8 cellular contexts compared by ENCODE assay signal in the genomic region with DNA sequence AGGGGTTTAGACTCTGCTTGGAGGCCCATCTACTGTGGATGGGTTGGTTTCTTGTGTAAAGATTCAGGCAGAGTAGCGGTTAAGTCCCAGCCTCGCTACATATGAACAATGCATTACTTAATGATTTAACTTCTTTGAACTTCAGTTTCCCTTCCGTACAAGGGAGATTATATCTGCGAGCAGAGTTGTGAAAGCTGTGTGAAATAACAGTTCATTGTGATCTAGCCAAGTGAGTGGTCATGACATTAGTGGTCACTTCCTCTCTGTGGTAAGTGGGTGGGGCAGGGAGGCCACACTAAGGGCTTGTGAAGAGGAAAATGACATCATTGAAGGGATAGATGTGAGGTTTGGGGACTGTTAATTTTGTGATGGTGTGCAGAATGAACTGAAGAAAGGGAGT. TPM values are rescaled to one million over a fixed set of nuclear protein-coding genes. Genes with fewer than 3 reads are reported as not detected.
DNase-seq lines count a peak whose midpoint lies in the region; ATAC-seq, FAIRE-seq and TF ChIP-seq lines count a peak whose summit lies in the region.

No MANE protein-coding gene starts in this region.

- H2AFZ ChIP-seq in endothelial cell of umbilical vein (ENCODE audit: low read depth, low read length), result no peak overlapping the region

- H3K4me1 ChIP-seq in endothelial cell of umbilical vein (ENCODE audit: control insufficient read depth, extremely low read depth, insufficient read depth, low read length), result peaks cover 10% of the 10 kb centered on the region

- H3K4me2 ChIP-seq in endothelial cell of umbilical vein (ENCODE audit: insufficient read depth, low read length), result peak overlapping the region; percentile 33

- no peak overlapping the region for H3K4me3 ChIP-seq in endothelial cell of umbilical vein (replicated peaks in 1 of 3; ENCODE audit: insufficient read depth in 1 of 3, low read depth in 1 of 3, low read length in 3 of 3)

- ATAC-seq in HG02943 (IDR thresholded peaks at IDR 0.05; ENCODE audit: low read depth, unreplicated experiment), result peak; percentile 98

- intact Hi-C loops in endothelial cell of umbilical vein (cut with micrococcal nuclease), result loop anchor here (1.0 kb wide), 1 partner anchor 13 kb away; no protein-coding TSS in a partner anchor

- peak; percentile 90 for FAIRE-seq in endothelial cell of umbilical vein (lab: Jason Lieb, UNC)

- H3K27me3 ChIP-seq in endothelial cell of umbilical vein (ENCODE audit: control insufficient read depth in 2 of 2, insufficient read depth in 2 of 2, low read length in 2 of 2), result no peaks in the 10 kb centered on the region

- no peaks in the 10 kb centered on the region for H3K9me3 ChIP-seq in endothelial cell of umbilical vein (replicated peaks; ENCODE audit: control insufficient read depth, insufficient read depth, low read length)

- no peak overlapping the region for H3K9ac ChIP-seq in endothelial cell of umbilical vein (replicated peaks; ENCODE audit: extremely low read depth, insufficient read depth, low read length)

- no peaks in the 10 kb centered on the region for H3K36me3 ChIP-seq in endothelial cell of umbilical vein (ENCODE audit: control insufficient read depth in 2 of 2, extremely low read depth in 1 of 2, insufficient read depth in 2 of 2, low read length in 2 of 2)

- peak overlapping the region; percentile 39 for H3K27ac ChIP-seq in endothelial cell of umbilical vein (ENCODE audit: insufficient read depth, low read depth, low read length)

- TF ChIP-seq POLR2A in endothelial cell of umbilical vein (IDR thresholded peaks at IDR 0.05; ENCODE audit: low read depth, low read length), result no peak

- no peaks in the 10 kb centered on the region for H3K79me2 ChIP-seq in endothelial cell of umbilical vein (ENCODE audit: control insufficient read depth, insufficient read depth, low read length)

- no peak for TF ChIP-seq CTCF in endothelial cell of umbilical vein (IDR thresholded peaks at IDR 0.05; ENCODE audit: extremely low read depth in 1 of 2, insufficient read depth in 1 of 2, low read depth in 1 of 2, low read length in 2 of 2)

- H4K20me1 ChIP-seq in endothelial cell of umbilical vein (replicated peaks; ENCODE audit: control insufficient read depth, extremely low read depth, insufficient read depth, low read length), result no peaks in the 10 kb centered on the region

- DNase-seq in activated effector memory CD4-positive, alpha-beta T cell treated with anti-CD3 and anti-CD28 coated beads, Interleukin-2, amount 50 U/mL, for 16 hours, result peak; percentile 70
- no peak for DNase-seq in activated effector memory CD4-positive, alpha-beta T cell treated with Interleukin-2 at 50 U/mL for 16 hours
- peak; percentile 27 for DNase-seq in RPMI8226
- peak; percentile 83 for DNase-seq in endothelial cell of umbilical vein (ENCODE audit: low read depth, low spot score)
- DNase-seq in stimulated activated CD4-positive, alpha-beta T cell treated with anti-CD3 and anti-CD28 coated beads, Interleukin-2, amount 100 ng/mL, for 4 hours (ENCODE audit: low read depth), result peak; percentile 9
- DNase-seq in hepatic stellate cell (ENCODE audit: low spot score), result no peak
- DNase-seq in mucosa of gallbladder (ENCODE audit: low spot score), result no peak

- CTCF ChIA-PET in endothelial cell of umbilical vein (lab: Charles Lee), result no interaction called here

- dilution Hi-C loops in endothelial cell of umbilical vein (cut with MboI; ENCODE audit: extremely low pct_ligation_motif_present, low sequenced_read_pairs), result no loop called here

- POLR2A ChIA-PET in endothelial cell of umbilical vein (lab: Charles Lee), result no interaction called here

- no peaks in the 10 kb centered on the region for H3K9me1 ChIP-seq in endothelial cell of umbilical vein (replicated peaks; ENCODE audit: control insufficient read depth, extremely low read depth, insufficient read depth, low read length)

- BruUV-seq in endothelial cell of umbilical vein (replicated peaks; lab: Mats Ljungman, UMichigan), result no TSS peak

TF ChIP-seq in endothelial cell of umbilical vein, 7 proteins besides CTCF, POLR2A, EP300 and RAD21:
- TF ChIP-seq MAX (IDR thresholded peaks at IDR 0.05; ENCODE audit: insufficient read depth, insufficient read length) (no peak), JUN (IDR thresholded peaks at IDR 0.05; ENCODE audit: borderline replicate concordance, insufficient read depth, insufficient read length, low read depth) (peak; percentile 53), GATA2 (IDR thresholded peaks at IDR 0.05; ENCODE audit: insufficient read depth, insufficient read length, low read depth, low read length) (peak; percentile 97), POLR2AphosphoS5 (IDR thresholded peaks at IDR 0.05; ENCODE audit: insufficient read depth, low read depth, low read length) (no peak), FOS (IDR thresholded peaks at IDR 0.05; ENCODE audit: borderline replicate concordance, insufficient read depth, low read length) (peak; percentile 56), MYC (IDR thresholded peaks at IDR 0.05; ENCODE audit: low read depth, low read length) (no peak), EZH2 (IDR thresholded peaks at IDR 0.05; ENCODE audit: borderline replicate concordance, low read depth, low read length, severe bottlenecking) (no peak)
TF ChIP-seq in endothelial cell of umbilical vein: peak in this region for 3.

RNA-seq across cellular contexts. Expression of gene MEX3C, which starts 14.1 kb away (rescaled TPM):
- total RNA-seq in endothelial cell of umbilical vein (45.2 and 45.7 TPM in 2 replicates), mucosa of gallbladder (33.2 TPM)
- 19.2 and 23.4 TPM in 2 replicates for polyA plus RNA-seq in endothelial cell of umbilical vein
- polyA plus RNA-seq in endothelial cell of umbilical vein (2011; cell fraction: cytosol; rRNA removed), result 31.6 and 35.1 TPM in 2 replicates
- polyA plus RNA-seq in endothelial cell of umbilical vein (2011; cell fraction: nucleus; rRNA removed), result 30.5 and 33.8 TPM in 2 replicates
- 37.5 and 43.2 TPM in 2 replicates for polyA plus RNA-seq in endothelial cell of umbilical vein (2012)
- polyA minus RNA-seq in endothelial cell of umbilical vein, result 59.8 and 64.0 TPM in 2 replicates
- polyA minus RNA-seq in endothelial cell of umbilical vein (2011; cell fraction: cytosol; rRNA and poly(A)+ RNA removed), result 17.8 TPM
- 52.4 and 64.0 TPM in 2 replicates for polyA minus RNA-seq in endothelial cell of umbilical vein (2011; cell fraction: nucleus; rRNA and poly(A)+ RNA removed)

Comparison
In these comparisons a context has a peak if more than half of its experiments do, and no peak if none do; other contexts are left out.
1. DNase-seq: peak in activated effector memory CD4-positive, alpha-beta T cell treated with anti-CD3 and anti-CD28 coated beads, Interleukin-2, amount 50 U/mL, for 16 hours (single experiment), RPMI8226 (single experiment), endothelial cell of umbilical vein (single experiment) and stimulated activated CD4-positive, alpha-beta T cell treated with anti-CD3 and anti-CD28 coated beads, Interleukin-2, amount 100 ng/mL, for 4 hours (single experiment); none in activated effector memory CD4-positive, alpha-beta T cell treated with Interleukin-2 at 50 U/mL for 16 hours (single experiment), hepatic stellate cell (single experiment) and mucosa of gallbladder (single experiment).